ENCODE assay signal across 1 cellular context in the genomic region with DNA sequence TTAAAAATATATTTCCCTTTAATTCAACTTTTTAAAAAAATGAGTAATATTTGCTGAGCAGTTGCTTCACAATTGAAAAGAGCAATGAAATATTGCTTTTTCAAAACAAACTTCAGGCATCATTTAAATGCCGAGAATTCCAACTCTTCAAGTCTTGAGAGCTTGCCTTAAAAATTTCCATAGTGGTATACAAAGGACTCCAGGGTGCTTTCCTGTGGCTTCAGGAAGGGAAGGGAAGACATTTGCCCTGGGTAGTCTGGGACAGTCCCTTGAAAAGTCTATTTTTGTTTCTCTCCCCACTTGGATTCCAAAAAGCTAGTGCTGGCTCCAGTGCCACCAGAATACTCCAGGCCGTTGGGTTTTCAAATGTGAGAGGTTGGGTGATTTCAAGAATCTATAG.
TF ChIP-seq lines count a peak whose summit lies in the region.

No MANE protein-coding gene starts in this region.

TF ChIP-seq in WTC11, 78 proteins besides CTCF, POLR2A, EP300 and RAD21 (continued from another document):
- TF ChIP-seq, protein P1, sequence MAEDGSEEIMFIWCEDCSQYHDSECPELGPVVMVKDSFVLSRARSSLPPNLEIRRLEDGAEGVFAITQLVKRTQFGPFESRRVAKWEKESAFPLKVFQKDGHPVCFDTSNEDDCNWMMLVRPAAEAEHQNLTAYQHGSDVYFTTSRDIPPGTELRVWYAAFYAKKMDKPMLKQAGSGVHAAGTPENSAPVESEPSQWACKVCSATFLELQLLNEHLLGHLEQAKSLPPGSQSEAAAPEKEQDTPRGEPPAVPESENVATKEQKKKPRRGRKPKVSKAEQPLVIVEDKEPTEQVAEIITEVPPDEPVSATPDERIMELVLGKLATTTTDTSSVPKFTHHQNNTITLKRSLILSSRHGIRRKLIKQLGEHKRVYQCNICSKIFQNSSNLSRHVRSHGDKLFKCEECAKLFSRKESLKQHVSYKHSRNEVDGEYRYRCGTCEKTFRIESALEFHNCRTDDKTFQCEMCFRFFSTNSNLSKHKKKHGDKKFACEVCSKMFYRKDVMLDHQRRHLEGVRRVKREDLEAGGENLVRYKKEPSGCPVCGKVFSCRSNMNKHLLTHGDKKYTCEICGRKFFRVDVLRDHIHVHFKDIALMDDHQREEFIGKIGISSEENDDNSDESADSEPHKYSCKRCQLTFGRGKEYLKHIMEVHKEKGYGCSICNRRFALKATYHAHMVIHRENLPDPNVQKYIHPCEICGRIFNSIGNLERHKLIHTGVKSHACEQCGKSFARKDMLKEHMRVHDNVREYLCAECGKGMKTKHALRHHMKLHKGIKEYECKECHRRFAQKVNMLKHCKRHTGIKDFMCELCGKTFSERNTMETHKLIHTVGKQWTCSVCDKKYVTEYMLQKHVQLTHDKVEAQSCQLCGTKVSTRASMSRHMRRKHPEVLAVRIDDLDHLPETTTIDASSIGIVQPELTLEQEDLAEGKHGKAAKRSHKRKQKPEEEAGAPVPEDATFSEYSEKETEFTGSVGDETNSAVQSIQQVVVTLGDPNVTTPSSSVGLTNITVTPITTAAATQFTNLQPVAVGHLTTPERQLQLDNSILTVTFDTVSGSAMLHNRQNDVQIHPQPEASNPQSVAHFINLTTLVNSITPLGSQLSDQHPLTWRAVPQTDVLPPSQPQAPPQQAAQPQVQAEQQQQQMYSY (CRISPR knock-in tag; IDR thresholded peaks at IDR 0.05) = no peak
